Comparison of ENCODE assay signal across 8 cellular contexts in the genomic region with DNA sequence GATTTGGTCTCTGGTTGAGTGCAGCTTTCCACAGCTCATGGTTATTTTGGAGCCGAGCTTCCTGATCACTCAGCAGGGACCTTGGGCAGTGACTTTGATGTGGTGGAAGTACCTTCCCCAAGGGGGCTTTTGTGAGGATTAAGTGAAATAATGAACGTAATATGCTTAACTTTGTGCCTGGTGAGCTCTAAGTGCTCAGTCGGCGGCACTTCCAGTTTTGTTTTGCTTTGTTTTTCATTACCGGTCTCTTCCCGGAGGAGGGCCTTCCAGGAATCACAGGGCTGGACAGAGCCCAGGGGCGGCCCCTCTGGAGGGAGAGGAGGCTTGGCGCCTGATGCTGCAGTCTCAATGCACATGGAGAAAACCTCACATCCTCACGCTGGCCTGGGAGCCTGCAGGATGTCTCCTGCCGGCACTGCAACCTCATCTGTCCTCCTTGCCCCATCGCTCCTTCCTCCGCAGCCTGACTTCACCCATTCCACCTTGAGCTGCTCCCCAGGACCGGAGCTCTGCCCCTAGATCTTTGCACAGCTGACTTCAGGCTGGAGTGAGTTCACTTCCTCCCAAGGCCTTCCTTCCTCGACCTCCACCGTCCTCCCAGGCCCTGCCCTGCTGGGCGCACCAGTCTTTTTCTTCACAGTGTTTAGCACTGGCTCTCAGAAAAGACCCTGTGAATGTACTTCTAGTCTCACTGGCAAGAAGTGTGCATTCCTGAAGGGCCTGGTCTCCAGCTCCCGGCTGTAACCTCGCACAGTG. TPM values are rescaled to one million over a fixed set of nuclear protein-coding genes. Genes with fewer than 3 reads are reported as not detected.
DNase-seq lines count a peak whose midpoint lies in the region; ATAC-seq and TF ChIP-seq lines count a peak whose summit lies in the region.

No MANE protein-coding gene starts in this region.

- H3K36me3 Mint-ChIP-seq in activated CD8-positive, alpha-beta T cell treated with anti-CD3 and anti-CD28 coated beads for 36 hours (ENCODE audit: low read depth) = peaks cover 50% of the 10 kb centered on the region
- no peaks in the 10 kb centered on the region for H3K36me3 Mint-ChIP-seq in nephron progenitor cell (ENCODE audit: low read depth)

- POLR2A ChIA-PET in activated CD8-positive, alpha-beta T cell treated with anti-CD3 and anti-CD28 coated beads for 36 hours (lab: Charles Lee) = interaction anchor here (0.8 to 5.2 kb wide), 11 partner anchors 12 to 170 kb away, joined by 3 to 59 read pairs (median 8); a partner anchor contains a TSS

- CTCF ChIA-PET in activated CD8-positive, alpha-beta T cell treated with anti-CD3 and anti-CD28 coated beads for 36 hours (lab: Charles Lee) = interaction anchor here (0.8 to 5.0 kb wide), 11 partner anchors 11 to 61 kb away, joined by 3 to 66 read pairs (median 22); a partner anchor contains a TSS

- H3K9me3 Mint-ChIP-seq in activated CD8-positive, alpha-beta T cell treated with anti-CD3 and anti-CD28 coated beads for 36 hours = no peaks in the 10 kb centered on the region
- no peaks in the 10 kb centered on the region for H3K9me3 Mint-ChIP-seq in nephron progenitor cell

- peak overlapping the region; percentile 90 for H3K27ac Mint-ChIP-seq in activated CD8-positive, alpha-beta T cell treated with anti-CD3 and anti-CD28 coated beads for 36 hours
- H3K27ac Mint-ChIP-seq in nephron progenitor cell = no peak overlapping the region

- H3K4me3 ChIP-seq in fibroblast of the aortic adventitia (ENCODE audit: low read depth, low read length) = peak overlapping the region; percentile 92

- peak overlapping the region; percentile 88 for H3K4me3 Mint-ChIP-seq in activated CD8-positive, alpha-beta T cell treated with anti-CD3 and anti-CD28 coated beads for 36 hours
- peak overlapping the region; percentile 79 for H3K4me3 Mint-ChIP-seq in nephron progenitor cell

- DNase-seq in DMS 273 (lab: John Stamatoyannopoulos, UW; ENCODE audit: unreplicated experiment) (peak; percentile 36), DMS 273 treated with DMSO at 0.1 percent for 48 hours (lab: John Stamatoyannopoulos, UW) (no peak), fibroblast of the aortic adventitia (ENCODE audit: low read depth) (peak; percentile 83), nephron progenitor cell (peak; percentile 62), NCI-H345 (lab: John Stamatoyannopoulos, UW) (no peak)
- peak; percentile 45 for DNase-seq in activated CD8-positive, alpha-beta T cell treated with anti-CD3 and anti-CD28 coated beads for 36 hours

- no peak for ATAC-seq in activated CD8-positive, alpha-beta T cell treated with anti-CD3 and anti-CD28 coated beads for 36 hours
- ATAC-seq in HG03457 (IDR thresholded peaks at IDR 0.05; ENCODE audit: unreplicated experiment) (no peak), GM19452 (IDR thresholded peaks at IDR 0.05; ENCODE audit: unreplicated experiment) (no peak)

- peaks cover 69% of the 10 kb centered on the region for H3K4me1 Mint-ChIP-seq in activated CD8-positive, alpha-beta T cell treated with anti-CD3 and anti-CD28 coated beads for 36 hours (ENCODE audit: low read depth)
- H3K4me1 Mint-ChIP-seq in nephron progenitor cell = peaks cover 43% of the 10 kb centered on the region

- intact Hi-C loops in activated CD8-positive, alpha-beta T cell treated with anti-CD3 and anti-CD28 coated beads for 36 hours (cut with micrococcal nuclease) = loop anchor here (5.0 kb wide), 1 partner anchor 45 kb away; no protein-coding TSS in a partner anchor

- no peaks in the 10 kb centered on the region for H3K27me3 Mint-ChIP-seq in activated CD8-positive, alpha-beta T cell treated with anti-CD3 and anti-CD28 coated beads for 36 hours
- H3K27me3 Mint-ChIP-seq in nephron progenitor cell (ENCODE audit: low read depth, poor library complexity) = peaks cover 42% of the 10 kb centered on the region

- TF ChIP-seq CTCF in activated CD8-positive, alpha-beta T cell treated with anti-CD3 and anti-CD28 coated beads for 36 hours (IDR thresholded peaks at IDR 0.05) = no peak
- TF ChIP-seq CTCF in fibroblast of the aortic adventitia (IDR thresholded peaks at IDR 0.05; ENCODE audit: insufficient read depth, low read length) = no peak
- no peak for TF ChIP-seq CTCF in nephron progenitor cell (IDR thresholded peaks at IDR 0.05)

RNA-seq across cellular contexts. Expression of a gene that starts 1.6 kb away (rescaled TPM):
- total RNA-seq in activated CD8-positive, alpha-beta T cell treated with anti-CD3 and anti-CD28 coated beads for 36 hours = 10 to 100 TPM; 30.4 to 31.7 TPM
- 29.4 and 49.8 TPM in 2 replicates for total RNA-seq in fibroblast of the aortic adventitia (ENCODE audit: low replicate concordance)

RNA-seq across cellular contexts. Expression of a gene that starts 48.2 kb away (rescaled TPM):
- total RNA-seq in activated CD8-positive, alpha-beta T cell treated with anti-CD3 and anti-CD28 coated beads for 36 hours = 10 to 100 TPM; 33.3 to 36.6 TPM
- 10.1 and 24.0 TPM in 2 replicates for total RNA-seq in fibroblast of the aortic adventitia (ENCODE audit: low replicate concordance)

Comparison
In these comparisons a context has a peak if more than half of its experiments do, and no peak if none do; other contexts are left out.
1. DNase-seq: peak in DMS 273 (single experiment), activated CD8-positive, alpha-beta T cell treated with anti-CD3 and anti-CD28 coated beads for 36 hours (single experiment), fibroblast of the aortic adventitia (single experiment) and nephron progenitor cell (single experiment); none in DMS 273 treated with DMSO at 0.1 percent for 48 hours (single experiment) and NCI-H345 (single experiment).